ENCODE assay signal across 8 cellular contexts in genomic region chr1:232627645-232628334, GRCh38. TPM values are rescaled to one million over a fixed set of nuclear protein-coding genes. Genes with fewer than 3 reads are reported as not detected.
DNase-seq lines count a peak whose midpoint lies in the region; ATAC-seq and TF ChIP-seq lines count a peak whose summit lies in the region.

No MANE protein-coding gene starts in this region.

- H3K27ac ChIP-seq in KMS-11 = no peak overlapping the region
- peak overlapping the region; percentile 17 for H3K27ac ChIP-seq in PC-3 (ENCODE audit: low read length)

- CTCF ChIA-PET in PC-3 (lab: Charles Lee) = interaction anchor here (0.5 to 1.3 kb wide), 26 partner anchors 25 to 873 kb away, joined by 3 to 16 read pairs (median 4); no protein-coding TSS in a partner anchor

- intact Hi-C loops in PC-3 (cut with micrococcal nuclease) = loop anchor here (1.0 to 10.0 kb wide), 10 partner anchors 98 to 1001 kb away; partner anchors contain the start of gene DISC1

- H3K27me3 ChIP-seq in KMS-11 (ENCODE audit: insufficient read depth, low read depth) (no peaks in the 10 kb centered on the region), PC-3 (ENCODE audit: low read length) (no peaks in the 10 kb centered on the region)

- H3K9me2 ChIP-seq in PC-3 (replicated peaks; ENCODE audit: low read length) = no peaks in the 10 kb centered on the region

- TF ChIP-seq CTCF in KMS-11 (conservative IDR thresholded peaks at IDR 0.05; ENCODE audit: low read depth, low read length) (peak; percentile 30; the same call in 1 of the 2 replicates), PC-3 (conservative IDR thresholded peaks at IDR 0.05; ENCODE audit: low read depth, low read length) (peak; percentile 83)

- no peaks in the 10 kb centered on the region for H3F3A ChIP-seq in PC-3 (ENCODE audit: low read length, unreplicated experiment)

- H3K9ac ChIP-seq in KMS-11 (no peak overlapping the region), PC-3 (ENCODE audit: low read length) (peak overlapping the region; percentile 9)

- peak; percentile 85 for DNase-seq in DMS53 treated with DMSO at 0.1 percent for 48 hours (lab: John Stamatoyannopoulos, UW; ENCODE audit: unreplicated experiment)
- DNase-seq in PC-3 = peak; percentile 87
- peak; percentile 51 for DNase-seq in putamen (ENCODE audit: low spot score)
- DNase-seq in OCI-M2 (lab: John Stamatoyannopoulos, UW; ENCODE audit: unreplicated experiment) = no peak
- no peak for DNase-seq in activated CD8-positive, alpha-beta memory T cell treated with anti-CD3 and anti-CD28 coated beads for 24 hours

- no peak overlapping the region for H2AFZ ChIP-seq in KMS-11 (ENCODE audit: low read depth)
- no peak overlapping the region for H2AFZ ChIP-seq in PC-3 (ENCODE audit: low read length)

- H3K79me2 ChIP-seq in KMS-11 (ENCODE audit: insufficient read depth, low read depth) = no peaks in the 10 kb centered on the region
- H3K79me2 ChIP-seq in PC-3 (ENCODE audit: low read length) = peaks cover 42% of the 10 kb centered on the region

- POLR2A ChIA-PET in PC-3 (lab: Charles Lee; ENCODE audit: unreplicated experiment) = interaction anchor here (0.5 to 0.6 kb wide), 3 partner anchors 259 to 578 kb away, joined by 4 to 17 read pairs (median 11); no protein-coding TSS in a partner anchor

- H3K36me3 ChIP-seq in KMS-11 (ENCODE audit: insufficient read depth) (no peaks in the 10 kb centered on the region), PC-3 (ENCODE audit: low read depth, low read length) (no peaks in the 10 kb centered on the region)

- no peaks in the 10 kb centered on the region for H4K20me1 ChIP-seq in KMS-11 (ENCODE audit: insufficient read depth)
- H4K20me1 ChIP-seq in PC-3 (ENCODE audit: low read length) = no peaks in the 10 kb centered on the region

- H3K4me1 ChIP-seq in KMS-11 (ENCODE audit: low read depth, poor library complexity, severe bottlenecking) (peaks cover 7% of the 10 kb centered on the region), PC-3 (ENCODE audit: insufficient read depth, low read length) (peaks cover 45% of the 10 kb centered on the region)

- no peak overlapping the region for H3K4me3 ChIP-seq in KMS-11 (IDR thresholded peaks at IDR 0.05; ENCODE audit: insufficient read depth, low read depth, low read length)
- H3K4me3 ChIP-seq in PC-3 (ENCODE audit: low read length) = peak overlapping the region; percentile 77

- BruUV-seq in PC-3 (replicated peaks; lab: Mats Ljungman, UMichigan) = no TSS peak

- ATAC-seq in PC-3 (peak; percentile 5; the same call in 1 of the 2 replicates), esophagus mucosa (peak; percentile 55), HG03159 (IDR thresholded peaks at IDR 0.05; ENCODE audit: unreplicated experiment) (no peak)

- H3K9me3 ChIP-seq in PC-3 (ENCODE audit: low read length) = no peaks in the 10 kb centered on the region

- H3K4me2 ChIP-seq in KMS-11 (no peak overlapping the region), PC-3 (ENCODE audit: low read length) (peak overlapping the region; percentile 92)

RNA-seq across cellular contexts. Expression of gene SIPA1L2, which starts 2.1 kb away (rescaled TPM):
- total RNA-seq in PC-3 (2014; rRNA removed) (8.9 and 9.8 TPM in 2 replicates), esophagus mucosa (36.9 TPM)

Comparison
In these comparisons a context has a peak if more than half of its experiments do, and no peak if none do; other contexts are left out.
1. DNase-seq: peak in DMS53 treated with DMSO at 0.1 percent for 48 hours (single experiment), PC-3 (single experiment) and putamen (single experiment); none in OCI-M2 (single experiment) and activated CD8-positive, alpha-beta memory T cell treated with anti-CD3 and anti-CD28 coated beads for 24 hours (single experiment).